1 cellular context compared by ENCODE assay signal in genomic region chr13:35388979-35389378, GRCh38.
TF ChIP-seq lines count a peak whose summit lies in the region.

No MANE protein-coding gene starts in this region.

TF ChIP-seq in HepG2, 621 proteins besides CTCF, POLR2A, EP300 and RAD21 (continued from another document):
- TF ChIP-seq EEA1 (CRISPR knock-in tag; IDR thresholded peaks at IDR 0.05; ENCODE audit: borderline replicate concordance) (no peak), PTBP1 (IDR thresholded peaks at IDR 0.05; ENCODE audit: low read depth, low read length, poor library complexity, severe bottlenecking) (no peak), AHDC1 (CRISPR knock-in tag; IDR thresholded peaks at IDR 0.05; ENCODE audit: borderline replicate concordance) (no peak), GFI1 (CRISPR knock-in tag; IDR thresholded peaks at IDR 0.05; ENCODE audit: borderline replicate concordance) (no peak), SIN3B (IDR thresholded peaks at IDR 0.05; ENCODE audit: low read length) (no peak), KMT2A (CRISPR knock-in tag; IDR thresholded peaks at IDR 0.05) (no peak), RELA (CRISPR knock-in tag; IDR thresholded peaks at IDR 0.05) (no peak), DMAP1 (CRISPR knock-in tag; IDR thresholded peaks at IDR 0.05) (no peak), ZNF101 (CRISPR knock-in tag; IDR thresholded peaks at IDR 0.05; ENCODE audit: borderline replicate concordance, low read depth) (no peak), ZSCAN29 (CRISPR knock-in tag; conservative IDR thresholded peaks at IDR 0.05) (no peak)
- TF ChIP-seq, protein P1, sequence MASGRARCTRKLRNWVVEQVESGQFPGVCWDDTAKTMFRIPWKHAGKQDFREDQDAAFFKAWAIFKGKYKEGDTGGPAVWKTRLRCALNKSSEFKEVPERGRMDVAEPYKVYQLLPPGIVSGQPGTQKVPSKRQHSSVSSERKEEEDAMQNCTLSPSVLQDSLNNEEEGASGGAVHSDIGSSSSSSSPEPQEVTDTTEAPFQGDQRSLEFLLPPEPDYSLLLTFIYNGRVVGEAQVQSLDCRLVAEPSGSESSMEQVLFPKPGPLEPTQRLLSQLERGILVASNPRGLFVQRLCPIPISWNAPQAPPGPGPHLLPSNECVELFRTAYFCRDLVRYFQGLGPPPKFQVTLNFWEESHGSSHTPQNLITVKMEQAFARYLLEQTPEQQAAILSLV (CRISPR knock-in tag; IDR thresholded peaks at IDR 0.05; ENCODE audit: borderline replicate concordance): no peak
- TF ChIP-seq, protein P2, sequence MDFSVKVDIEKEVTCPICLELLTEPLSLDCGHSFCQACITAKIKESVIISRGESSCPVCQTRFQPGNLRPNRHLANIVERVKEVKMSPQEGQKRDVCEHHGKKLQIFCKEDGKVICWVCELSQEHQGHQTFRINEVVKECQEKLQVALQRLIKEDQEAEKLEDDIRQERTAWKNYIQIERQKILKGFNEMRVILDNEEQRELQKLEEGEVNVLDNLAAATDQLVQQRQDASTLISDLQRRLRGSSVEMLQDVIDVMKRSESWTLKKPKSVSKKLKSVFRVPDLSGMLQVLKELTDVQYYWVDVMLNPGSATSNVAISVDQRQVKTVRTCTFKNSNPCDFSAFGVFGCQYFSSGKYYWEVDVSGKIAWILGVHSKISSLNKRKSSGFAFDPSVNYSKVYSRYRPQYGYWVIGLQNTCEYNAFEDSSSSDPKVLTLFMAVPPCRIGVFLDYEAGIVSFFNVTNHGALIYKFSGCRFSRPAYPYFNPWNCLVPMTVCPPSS (IDR thresholded peaks at IDR 0.05): no peak
